In the genomic region with DNA sequence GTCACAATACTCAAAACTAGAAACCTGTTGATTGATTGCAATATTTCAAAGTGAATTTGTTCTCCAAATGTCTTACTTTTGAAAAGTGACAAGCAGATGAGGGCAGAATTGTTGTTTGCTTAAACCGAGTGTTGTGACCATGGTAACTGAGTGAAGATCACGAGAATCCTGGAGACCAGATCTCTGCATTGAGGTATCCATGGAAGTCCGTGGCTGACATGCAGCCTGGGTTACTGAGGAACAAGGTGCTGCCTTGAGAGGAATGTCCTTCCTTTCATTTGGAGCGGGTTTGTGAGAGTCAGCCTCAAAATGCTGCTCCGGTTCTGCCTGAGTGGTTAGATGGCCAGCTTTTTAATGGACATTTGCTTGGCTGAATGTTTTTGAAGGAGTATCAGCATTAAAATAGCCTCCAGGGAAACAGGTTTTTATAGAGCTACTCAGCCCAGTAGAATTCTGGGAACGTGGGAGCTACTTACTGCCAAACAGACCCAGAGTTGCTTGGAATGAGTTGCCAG, we compare ENCODE assay signal across 19 cellular contexts. TPM values are rescaled to one million over a fixed set of nuclear protein-coding genes. Genes with fewer than 3 reads are reported as not detected.
DNase-seq lines count a peak whose midpoint lies in the region; FAIRE-seq and TF ChIP-seq lines count a peak whose summit lies in the region.
"Had no signal": no experiment of that assay in that cellular context is flagged by ENCODE, and none has a peak within 500 bp of the region (broad histone marks: within the 10 kb centered on the region; RNA-seq: fewer than 3 reads in every experiment).

No MANE protein-coding gene starts in this region.

- H3K4me2 ChIP-seq in GM23248 (ENCODE audit: unreplicated experiment) = no peak overlapping the region
- H3K4me2 ChIP-seq: smooth muscle cell had no signal

- H3K27ac Mint-ChIP-seq in neural crest cell (ENCODE audit: unreplicated experiment) = no peak overlapping the region
- H3K27ac Mint-ChIP-seq: activated CD8-positive, alpha-beta T cell treated with anti-CD3 and anti-CD28 coated beads for 36 hours had no signal

- DNase-seq in GM23248 = peak; percentile 12
- DNase-seq in choroid plexus epithelial cell (ENCODE audit: low read depth) = peak; percentile 13
- DNase-seq in neural crest cell (ENCODE audit: low read depth, low spot score) = no peak
- no peak for DNase-seq in retina
- no peak for DNase-seq in AG08396 (ENCODE audit: low spot score)
- DNase-seq in H54 (ENCODE audit: insufficient read length, low spot score) = no peak
- DNase-seq: activated CD8-positive, alpha-beta T cell treated with anti-CD3 and anti-CD28 coated beads for 36 hours; BE2C; KBM-7; left cardiac atrium; NCI-H345 had no signal

- FAIRE-seq in H54 (lab: Jason Lieb, UNC) = no peak
- FAIRE-seq: D721Med had no signal

- CTCF ChIA-PET in HEK293 (lab: Yijun Ruan, JAX) = interaction anchor here (0.6 kb wide), 1 partner anchor 8 kb away, joined by 3 read pairs; no protein-coding TSS in a partner anchor

- peaks cover 39% of the 10 kb centered on the region for H3K4me1 Mint-ChIP-seq in neural crest cell

- TF ChIP-seq POLR2A in H54 (IDR thresholded peaks at IDR 0.05; ENCODE audit: low read depth, low read length) = no peak

- H3K4me3 ChIP-seq in GM23248 (no peak overlapping the region), HEK293 (ENCODE audit: low read depth, low read length) (no peak overlapping the region), choroid plexus epithelial cell (ENCODE audit: low read depth, low read length) (no peak overlapping the region)
- H3K4me3 ChIP-seq: smooth muscle cell had no signal

- 11 to 13% methylated on average over 6 of the region's 6 CpGs for WGBS in GM23248 (ENCODE audit: low coverage in 1 of 2, low lambda C conversion rate in 2 of 2, missing lambda C conversion rate in 2 of 2), 2 experiments

- no peak overlapping the region for H3K9ac ChIP-seq in GM23248

- H3K9me3 ChIP-seq in GM23248 (ENCODE audit: low read depth) (no peaks in the 10 kb centered on the region), HEK293 (ENCODE audit: control insufficient read depth, insufficient read depth, low read depth, low read length) (no peaks in the 10 kb centered on the region)
- H3K9me3 ChIP-seq: BE2C had no signal

- H3K27me3 ChIP-seq in GM23248 (replicated peaks; ENCODE audit: insufficient read depth) = no peaks in the 10 kb centered on the region
- H3K27me3 ChIP-seq: BE2C had no signal

- no peaks in the 10 kb centered on the region for H3K27me3 Mint-ChIP-seq in neural crest cell (ENCODE audit: low read depth)
- H3K27me3 Mint-ChIP-seq: activated CD8-positive, alpha-beta T cell treated with anti-CD3 and anti-CD28 coated beads for 36 hours had no signal

- in situ Hi-C loops in GM23248 (cut with MboI) = no loop called here

- POLR2A ChIA-PET in HEK293 (lab: Yijun Ruan, JAX) = interaction anchor here (0.6 kb wide), 1 partner anchor 847 kb away, joined by 4 read pairs; no protein-coding TSS in a partner anchor

- H3K27ac ChIP-seq in GM23248 = no peak overlapping the region
- no peak overlapping the region for H3K27ac ChIP-seq in HEK293 (ENCODE audit: extremely low read depth, low read depth, low read length)

- no peaks in the 10 kb centered on the region for H4K20me1 ChIP-seq in GM23248 (ENCODE audit: insufficient read depth)

- H3K36me3 ChIP-seq in GM23248 (ENCODE audit: low read depth) = no peaks in the 10 kb centered on the region
- no peaks in the 10 kb centered on the region for H3K36me3 ChIP-seq in HEK293 (ENCODE audit: control insufficient read depth in 2 of 2, insufficient read depth in 1 of 2, low read length in 2 of 2)
- H3K36me3 ChIP-seq: BE2C had no signal

- H3K4me3 Mint-ChIP-seq in neural crest cell = peak overlapping the region; percentile 49
- H3K4me3 Mint-ChIP-seq: activated CD8-positive, alpha-beta T cell treated with anti-CD3 and anti-CD28 coated beads for 36 hours had no signal

- H3F3A ChIP-seq in GM23248 (ENCODE audit: insufficient read depth) = no peaks in the 10 kb centered on the region

- H3K9me3 Mint-ChIP-seq in neural crest cell = no peaks in the 10 kb centered on the region
- H3K9me3 Mint-ChIP-seq: activated CD8-positive, alpha-beta T cell treated with anti-CD3 and anti-CD28 coated beads for 36 hours had no signal

- H3K4me1 ChIP-seq in GM23248 (ENCODE audit: insufficient read depth) (no peaks in the 10 kb centered on the region), HEK293 (ENCODE audit: control insufficient read depth, insufficient read depth, low read length) (no peaks in the 10 kb centered on the region)
- H3K4me1 ChIP-seq: BE2C had no signal

- H3K79me2 ChIP-seq in GM23248 (ENCODE audit: insufficient read depth) = no peaks in the 10 kb centered on the region

- no peak for TF ChIP-seq CTCF in HEK293 (tag by site-specific recombination; IDR thresholded peaks at IDR 0.05)
- TF ChIP-seq CTCF in choroid plexus epithelial cell (conservative IDR thresholded peaks at IDR 0.05; ENCODE audit: low read depth, low read length) = no peak
- no peak for TF ChIP-seq CTCF in neural crest cell (conservative IDR thresholded peaks at IDR 0.05)

- H3K9me2 ChIP-seq in GM23248 (ENCODE audit: insufficient read depth) = no peaks in the 10 kb centered on the region

- H3K36me3 Mint-ChIP-seq in neural crest cell (ENCODE audit: low read depth) = peaks cover 2% of the 10 kb centered on the region

- H2AFZ ChIP-seq in GM23248 = no peak overlapping the region

TF ChIP-seq in HEK293, 187 proteins besides CTCF, POLR2A, EP300 and RAD21:
- TF ChIP-seq SCRT2 (tag by site-specific recombination; IDR thresholded peaks at IDR 0.05) (0 out of 2 replicates have a peak, but pooled peaks have one; percentile 27), ZNF510 (tag by site-specific recombination; IDR thresholded peaks at IDR 0.05; ENCODE audit: insufficient replicate concordance) (no peak)

RNA-seq across cellular contexts. Expression of a gene that starts 31.3 kb away (rescaled TPM):
- not detected in 2 replicates for total RNA-seq in GM23248 (2014; rRNA removed; shearing (Covaris generic))
- not detected in 2 replicates for polyA plus RNA-seq in GM23248 (2016; fragmentation: Nextera tagmentation; extraction: Ambion mirVana)
- 0.12 TPM in 1 of 2 replicates, not detected in the other for total RNA-seq in neural crest cell
- total RNA-seq: activated CD8-positive, alpha-beta T cell treated with anti-CD3 and anti-CD28 coated beads for 36 hours; chondrocyte; fibroblast of villous mesenchyme; H4; left cardiac atrium; omental fat pad; smooth muscle cell had no signal
- polyA plus RNA-seq: adipose tissue, smooth muscle cell had no signal

Comparison
In these comparisons a context has a peak if more than half of its experiments do, and no peak if none do; other contexts are left out.
1. DNase-seq: peak in GM23248 (single experiment) and choroid plexus epithelial cell (single experiment); none in neural crest cell (single experiment), retina (single experiment), AG08396 (single experiment) and H54 (single experiment).